Comparison of ENCODE assay signal across 8 cellular contexts in genomic region chr3:106206165-106206564, GRCh38.
DNase-seq lines count a peak whose midpoint lies in the region; ATAC-seq and TF ChIP-seq lines count a peak whose summit lies in the region.

No MANE protein-coding gene starts in this region.

- CTCF ChIA-PET in activated CD4-positive, alpha-beta memory T cell treated with anti-CD3 and anti-CD28 coated beads, Interleukin-2, amount 10 ng/mL, durations not matched to agents 7 days and 5 days (lab: Charles Lee), result no interaction called here

- H3K36me3 Mint-ChIP-seq in activated CD4-positive, alpha-beta memory T cell treated with anti-CD3 and anti-CD28 coated beads, Interleukin-2, amount 10 ng/mL, durations not matched to agents 7 days and 5 days (ENCODE audit: low read depth), result peaks cover 15% of the 10 kb centered on the region

- H3K9me3 ChIP-seq in mucosa of descending colon (no peaks in the 10 kb centered on the region), gastroesophageal sphincter (no peaks in the 10 kb centered on the region)

- peak overlapping the region; percentile 39; the same call in 1 of the 2 replicates for H3K4me3 ChIP-seq in GM08714 (ENCODE audit: low read length)
- H3K4me3 ChIP-seq in mucosa of descending colon, result no peak overlapping the region
- no peak overlapping the region for H3K4me3 ChIP-seq in gastroesophageal sphincter

- H3K4me1 ChIP-seq in mucosa of descending colon (ENCODE audit: low read depth) (no peaks in the 10 kb centered on the region), gastroesophageal sphincter (no peaks in the 10 kb centered on the region)

- POLR2A ChIA-PET in activated CD4-positive, alpha-beta memory T cell treated with anti-CD3 and anti-CD28 coated beads, Interleukin-2, amount 10 ng/mL, durations not matched to agents 7 days and 5 days (lab: Charles Lee), result interaction anchor here (0.8 to 1.8 kb wide), 8 partner anchors 12 to 337 kb away, joined by 3 to 9 read pairs (median 4); no protein-coding TSS in a partner anchor

- WGBS in gastroesophageal sphincter (ENCODE audit: low coverage in 1 of 2), 2 donors, result 53 to 54% methylated on average over 7 to 8 of the region's 8 CpGs

- H3K4me1 Mint-ChIP-seq in activated CD4-positive, alpha-beta memory T cell treated with anti-CD3 and anti-CD28 coated beads, Interleukin-2, amount 10 ng/mL, durations not matched to agents 7 days and 5 days, result peaks cover 39% of the 10 kb centered on the region

- intact Hi-C loops in mucosa of descending colon (cut with DNase I, micrococcal nuclease), result no loop called here

- peak overlapping the region; percentile 76 for H3K27ac Mint-ChIP-seq in activated CD4-positive, alpha-beta memory T cell treated with anti-CD3 and anti-CD28 coated beads, Interleukin-2, amount 10 ng/mL, durations not matched to agents 7 days and 5 days

- no peak overlapping the region for H3K27ac ChIP-seq in gastroesophageal sphincter

- DNase-seq in MV-4-11 (lab: John Stamatoyannopoulos, UW) (peak; percentile 95), mucosa of descending colon (peak in 1 of 3 donors; percentile 4), erythroblast (lab: John Stamatoyannopoulos, UW) (no peak), GOT3 (lab: John Stamatoyannopoulos, UW) (no peak)
- DNase-seq in activated CD4-positive, alpha-beta memory T cell treated with anti-CD3 and anti-CD28 coated beads, Interleukin-2, amount 10 ng/mL, durations not matched to agents 7 days and 5 days, result peak; percentile 34

- H3K27me3 Mint-ChIP-seq in activated CD4-positive, alpha-beta memory T cell treated with anti-CD3 and anti-CD28 coated beads, Interleukin-2, amount 10 ng/mL, durations not matched to agents 7 days and 5 days, result no peaks in the 10 kb centered on the region

- no peak for TF ChIP-seq CTCF in mucosa of descending colon (IDR thresholded peaks at IDR 0.05)
- TF ChIP-seq CTCF in gastroesophageal sphincter (IDR thresholded peaks at IDR 0.05), result no peak

- TF ChIP-seq EP300 in gastroesophageal sphincter (IDR thresholded peaks at IDR 0.05), result no peak

- peak overlapping the region; percentile 8 for H3K4me3 Mint-ChIP-seq in activated CD4-positive, alpha-beta memory T cell treated with anti-CD3 and anti-CD28 coated beads, Interleukin-2, amount 10 ng/mL, durations not matched to agents 7 days and 5 days

- peaks cover 14% of the 10 kb centered on the region for H3K9me3 Mint-ChIP-seq in activated CD4-positive, alpha-beta memory T cell treated with anti-CD3 and anti-CD28 coated beads, Interleukin-2, amount 10 ng/mL, durations not matched to agents 7 days and 5 days

- ATAC-seq in GM21529 (IDR thresholded peaks at IDR 0.05; ENCODE audit: unreplicated experiment) (peak; percentile 90), mucosa of descending colon (peak; percentile 52), gastroesophageal sphincter (no peak)

- no peaks in the 10 kb centered on the region for H3K27me3 ChIP-seq in gastroesophageal sphincter

- TF ChIP-seq POLR2A in erythroblast (IDR thresholded peaks at IDR 0.05; ENCODE audit: low read length) (no peak), gastroesophageal sphincter (IDR thresholded peaks at IDR 0.05) (no peak)

- H3K36me3 ChIP-seq in mucosa of descending colon (ENCODE audit: low read depth), result no peaks in the 10 kb centered on the region
- no peaks in the 10 kb centered on the region for H3K36me3 ChIP-seq in gastroesophageal sphincter

Comparison
In these comparisons a context has a peak if more than half of its experiments do, and no peak if none do; other contexts are left out.
1. DNase-seq: peak in MV-4-11 (single experiment) and activated CD4-positive, alpha-beta memory T cell treated with anti-CD3 and anti-CD28 coated beads, Interleukin-2, amount 10 ng/mL, durations not matched to agents 7 days and 5 days (single experiment); none in erythroblast (0 of 2) and GOT3 (single experiment).